In genomic region chr2:203675086-203675485, GRCh38 we compare ENCODE assay signal across 1 cellular context.
TF ChIP-seq lines count a peak whose summit lies in the region.

No MANE protein-coding gene starts in this region.

TF ChIP-seq in SK-N-SH, 30 proteins besides CTCF, POLR2A, EP300 and RAD21 (continued from another document):
- TF ChIP-seq IRF3 (IDR thresholded peaks at IDR 0.05; ENCODE audit: low read depth, low read length) (no peak), USF2 (IDR thresholded peaks at IDR 0.05; ENCODE audit: borderline replicate concordance, low read depth, low read length) (no peak), JUND (IDR thresholded peaks at IDR 0.05) (peak; percentile 70), CHD2 (IDR thresholded peaks at IDR 0.05; ENCODE audit: low read length, partially characterized antibody) (no peak), RCOR1 (IDR thresholded peaks at IDR 0.05; ENCODE audit: low read length) (no peak), MEF2A (IDR thresholded peaks at IDR 0.05; ENCODE audit: borderline replicate concordance, low read depth) (no peak), PBX3 (IDR thresholded peaks at IDR 0.05) (peak; percentile 60; the same call in 1 of the 2 replicates), FOSL2 (IDR thresholded peaks at IDR 0.05; ENCODE audit: borderline replicate concordance, low read depth) (peak; percentile 77), FOXM1 (IDR thresholded peaks at IDR 0.05; ENCODE audit: low read depth) (no peak), YY1 (IDR thresholded peaks at IDR 0.05; ENCODE audit: low read depth) (no peak), NFIC (IDR thresholded peaks at IDR 0.05; ENCODE audit: borderline replicate concordance) (no peak), ZBTB33 (IDR thresholded peaks at IDR 0.05; ENCODE audit: borderline replicate concordance, low read depth) (no peak), RFX5 (IDR thresholded peaks at IDR 0.05; ENCODE audit: low read length) (no peak), ELF1 (IDR thresholded peaks at IDR 0.05) (no peak), TAF1 (IDR thresholded peaks at IDR 0.05; ENCODE audit: borderline replicate concordance, low read depth, low read length) (no peak), MAX (IDR thresholded peaks at IDR 0.05; ENCODE audit: low read depth) (no peak), REST (IDR thresholded peaks at IDR 0.05; ENCODE audit: low read depth, low read length) (no peak)
